1 cellular context compared by ENCODE assay signal in genomic region chr11:73270855-73271477, GRCh38.
TF ChIP-seq lines count a peak whose summit lies in the region.

No MANE protein-coding gene starts in this region.

TF ChIP-seq in GM12878, 131 proteins besides CTCF, POLR2A, EP300 and RAD21:
- TF ChIP-seq HDGF (IDR thresholded peaks at IDR 0.05) (no peak), STAT3 (IDR thresholded peaks at IDR 0.05; ENCODE audit: low read depth, low read length) (no peak), SMARCA5 (IDR thresholded peaks at IDR 0.05) (0 out of 2 replicates have a peak, but pooled peaks have one; percentile 42)
TF ChIP-seq in GM12878: peak in this region for 1.
